In genomic region chr11:766941-767210, GRCh38 we compare ENCODE assay signal across 20 cellular contexts. TPM values are rescaled to one million over a fixed set of nuclear protein-coding genes. Genes with fewer than 3 reads are reported as not detected.
"Had no signal": no experiment of that assay in that cellular context is flagged by ENCODE, and none has a peak within 500 bp of the region (broad histone marks: within the 10 kb centered on the region; RNA-seq: fewer than 3 reads in every experiment).

No MANE protein-coding gene starts in this region.

- H3K27ac ChIP-seq: adrenal gland, esophagus muscularis mucosa, gastroesophageal sphincter, heart left ventricle, sigmoid colon, upper lobe of right lung had no signal

- H3K27ac Mint-ChIP-seq: dendritic cell treated with granulocyte-macrophage colony-stimulating factor and Interleukin-4, amounts not matched to agents 40 ng/mL and 50 ng/mL, for 4 days; memory B cell; stimulated activated memory B cell treated with anti-CD40 and anti-IgM and Interleukin-4, amounts not matched to agents 10 μg/mL and 1 μg/mL and 100 μg/mL, for 72 hours had no signal

- H3K27me3 Mint-ChIP-seq: activated naive CD4-positive, alpha-beta T cell treated with anti-CD3 and anti-CD28 coated beads, Interleukin-2, amount 50 U/mL, for 24 hours; dendritic cell treated with granulocyte-macrophage colony-stimulating factor and Interleukin-4, amounts not matched to agents 40 ng/mL and 50 ng/mL, for 4 days; memory B cell; naive thymus-derived CD4-positive, alpha-beta T cell; stimulated activated memory B cell treated with anti-CD40 and anti-IgM and Interleukin-4, amounts not matched to agents 10 μg/mL and 1 μg/mL and 100 μg/mL, for 72 hours had no signal

- H3K4me1 ChIP-seq: adrenal gland, heart left ventricle, sigmoid colon, upper lobe of right lung had no signal

- H3K27me3 ChIP-seq: adrenal gland, esophagus muscularis mucosa, gastroesophageal sphincter, heart left ventricle, sigmoid colon, upper lobe of right lung had no signal

- DNase-seq: activated CD8-positive, alpha-beta memory T cell treated with anti-CD3 and anti-CD28 coated beads, Interleukin-2, amount 50 U/mL, for 4 hours; activated gamma-delta T cell; activated T-cell treated with anti-CD3 and anti-CD28 coated beads, Interleukin-2, amount 50 U/mL, for 72 hours; adrenal gland; effector CD8-positive, alpha-beta T cell; heart left ventricle; kidney glomerular epithelial cell; left ventricle myocardium superior; naive thymus-derived CD4-positive, alpha-beta T cell; sigmoid colon; stimulated activated CD4-positive, alpha-beta T cell treated with anti-CD3 and anti-CD28 coated beads, Interleukin-4, amount 100 ng/mL, for 24 hours; T1000; upper lobe of right lung had no signal

- H3K4me3 ChIP-seq: adrenal gland, esophagus muscularis mucosa, gastroesophageal sphincter, heart left ventricle, sigmoid colon, upper lobe of right lung had no signal

- H3K4me1 Mint-ChIP-seq: activated naive CD4-positive, alpha-beta T cell treated with anti-CD3 and anti-CD28 coated beads, Interleukin-2, amount 50 U/mL, for 24 hours; memory B cell; stimulated activated memory B cell treated with anti-CD40 and anti-IgM and Interleukin-4, amounts not matched to agents 10 μg/mL and 1 μg/mL and 100 μg/mL, for 72 hours had no signal

- H3K9me3 ChIP-seq: adrenal gland, esophagus muscularis mucosa, gastroesophageal sphincter, heart left ventricle, sigmoid colon, upper lobe of right lung had no signal

- H3K9me3 Mint-ChIP-seq: activated naive CD4-positive, alpha-beta T cell treated with anti-CD3 and anti-CD28 coated beads, Interleukin-2, amount 50 U/mL, for 24 hours; activated T-cell treated with anti-CD3 and anti-CD28 coated beads, Interleukin-2, amount 50 U/mL, for 72 hours; dendritic cell treated with granulocyte-macrophage colony-stimulating factor and Interleukin-4, amounts not matched to agents 40 ng/mL and 50 ng/mL, for 4 days; memory B cell; naive thymus-derived CD4-positive, alpha-beta T cell; stimulated activated memory B cell treated with anti-CD40 and anti-IgM and Interleukin-4, amounts not matched to agents 10 μg/mL and 1 μg/mL and 100 μg/mL, for 72 hours had no signal

- H3K4me3 Mint-ChIP-seq: activated naive CD4-positive, alpha-beta T cell treated with anti-CD3 and anti-CD28 coated beads, Interleukin-2, amount 50 U/mL, for 24 hours; activated T-cell treated with anti-CD3 and anti-CD28 coated beads, Interleukin-2, amount 50 U/mL, for 72 hours; dendritic cell treated with granulocyte-macrophage colony-stimulating factor and Interleukin-4, amounts not matched to agents 40 ng/mL and 50 ng/mL, for 4 days; memory B cell; naive thymus-derived CD4-positive, alpha-beta T cell; stimulated activated memory B cell treated with anti-CD40 and anti-IgM and Interleukin-4, amounts not matched to agents 10 μg/mL and 1 μg/mL and 100 μg/mL, for 72 hours had no signal

- ATAC-seq: gastroesophageal sphincter; heart left ventricle; left ventricle myocardium superior; naive thymus-derived CD4-positive, alpha-beta T cell; stimulated activated memory B cell treated with anti-CD40 and anti-IgM and Interleukin-4, amounts not matched to agents 10 μg/mL and 1 μg/mL and 100 μg/mL, for 72 hours; upper lobe of right lung had no signal

RNA-seq across cellular contexts. Expression of gene CEND1, which starts 23.0 kb away (rescaled TPM):
- total RNA-seq: bronchial epithelial cell, left ventricle myocardium superior, upper lobe of right lung had no signal
- polyA plus RNA-seq: naive thymus-derived CD4-positive, alpha-beta T cell had no signal
